In the genomic region with DNA sequence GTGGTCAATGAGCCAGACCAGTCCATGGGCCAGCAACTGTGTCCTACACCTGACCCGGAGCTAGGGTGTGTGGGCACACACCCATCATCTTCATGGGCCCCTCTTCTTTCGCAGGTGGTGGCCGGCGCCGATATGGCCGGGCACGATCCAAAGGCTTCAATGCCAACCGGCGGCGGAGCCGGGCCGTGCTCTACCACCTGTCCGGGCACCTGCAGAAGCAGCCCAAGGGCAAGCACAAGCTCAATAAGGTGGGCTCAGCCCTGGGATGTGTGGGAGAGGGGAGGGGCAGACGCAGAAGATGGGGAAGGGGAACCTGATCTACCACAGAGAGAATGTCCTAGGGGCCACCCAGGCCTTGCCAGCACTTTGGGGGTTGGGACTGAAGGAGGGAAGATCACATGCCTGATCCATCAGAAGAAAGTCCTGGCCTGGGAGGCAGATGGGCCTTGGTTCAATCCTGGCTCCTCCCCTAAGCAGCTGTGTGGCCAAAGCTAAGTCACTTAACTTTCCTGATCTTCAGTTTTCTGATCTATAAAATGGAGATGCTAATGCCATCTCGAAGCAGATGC, we compare ENCODE assay signal across 15 cellular contexts. TPM values are rescaled to one million over a fixed set of nuclear protein-coding genes. Genes with fewer than 3 reads are reported as not detected.
"Had no signal": no experiment of that assay in that cellular context is flagged by ENCODE, and none has a peak within 500 bp of the region (broad histone marks: within the 10 kb centered on the region; RNA-seq: fewer than 3 reads in every experiment).

No MANE protein-coding gene starts in this region.

- H3K27me3 ChIP-seq: pancreas had no signal

- H3K9me3 ChIP-seq: ascending aorta, esophagus squamous epithelium, pancreas, stomach, thoracic aorta had no signal

- H3K27ac ChIP-seq: ascending aorta, esophagus squamous epithelium, pancreas, skin epidermis, stomach, thoracic aorta had no signal

- H3K36me3 ChIP-seq: ascending aorta, esophagus squamous epithelium, pancreas, stomach, thoracic aorta had no signal

- H3K4me3 ChIP-seq: ascending aorta, dorsolateral prefrontal cortex, esophagus squamous epithelium, pancreas, skin epidermis, stomach, thoracic aorta had no signal

- ATAC-seq: left colon, pancreas had no signal

- DNase-seq: activated CD4-positive, alpha-beta T cell treated with anti-CD3 and anti-CD28 coated beads for 48 hours; activated effector memory CD4-positive, alpha-beta T cell treated with Interleukin-2 at 50 U/mL for 16 hours; esophagus squamous epithelium; foreskin fibroblast; glutamatergic neuron; immature natural killer cell; left colon; mesenchymal stem cell; stomach; T1000 had no signal

RNA-seq across cellular contexts. Expression of gene KCNH3, which starts 3.8 kb away (rescaled TPM):
- total RNA-seq: ascending aorta had no signal
